Comparison of ENCODE assay signal across 1 cellular context in the genomic region with DNA sequence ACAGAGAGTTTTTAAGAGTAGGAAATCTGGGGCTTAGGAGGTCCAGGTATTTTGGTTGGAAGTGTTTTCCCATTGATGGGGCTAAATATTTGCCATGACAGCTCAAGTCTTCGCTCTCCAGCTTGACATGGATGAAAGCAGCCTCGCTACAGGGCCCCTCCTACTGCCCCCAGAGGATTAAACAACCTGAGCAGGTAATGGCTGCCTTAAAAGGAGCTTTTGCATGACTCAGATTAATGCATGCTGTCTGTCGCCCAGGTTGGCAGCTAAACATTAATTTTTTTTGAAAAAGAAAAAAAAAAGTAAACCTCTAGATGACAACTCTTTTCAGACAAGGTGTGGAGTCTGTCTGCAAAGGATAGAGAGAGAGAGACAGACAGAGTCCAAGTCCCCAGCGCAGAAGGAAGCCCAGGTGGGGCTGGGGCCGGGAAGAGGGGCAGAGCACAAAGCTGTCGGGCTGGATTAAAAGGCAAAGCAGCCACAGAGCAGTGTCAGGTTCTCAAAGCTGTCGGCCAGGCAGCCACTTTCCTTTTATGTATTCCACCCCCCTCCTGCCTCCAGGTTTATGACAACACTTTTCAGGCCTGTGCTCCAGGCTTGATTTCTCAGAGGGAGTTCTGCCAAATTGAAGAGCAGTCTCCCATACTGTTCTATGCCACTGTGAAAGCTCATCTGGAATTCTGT.
TF ChIP-seq lines count a peak whose summit lies in the region.

No MANE protein-coding gene starts in this region.

TF ChIP-seq in GM23338, 12 proteins besides CTCF, POLR2A, EP300 and RAD21 (continued from another document):
- TF ChIP-seq, protein P1, sequence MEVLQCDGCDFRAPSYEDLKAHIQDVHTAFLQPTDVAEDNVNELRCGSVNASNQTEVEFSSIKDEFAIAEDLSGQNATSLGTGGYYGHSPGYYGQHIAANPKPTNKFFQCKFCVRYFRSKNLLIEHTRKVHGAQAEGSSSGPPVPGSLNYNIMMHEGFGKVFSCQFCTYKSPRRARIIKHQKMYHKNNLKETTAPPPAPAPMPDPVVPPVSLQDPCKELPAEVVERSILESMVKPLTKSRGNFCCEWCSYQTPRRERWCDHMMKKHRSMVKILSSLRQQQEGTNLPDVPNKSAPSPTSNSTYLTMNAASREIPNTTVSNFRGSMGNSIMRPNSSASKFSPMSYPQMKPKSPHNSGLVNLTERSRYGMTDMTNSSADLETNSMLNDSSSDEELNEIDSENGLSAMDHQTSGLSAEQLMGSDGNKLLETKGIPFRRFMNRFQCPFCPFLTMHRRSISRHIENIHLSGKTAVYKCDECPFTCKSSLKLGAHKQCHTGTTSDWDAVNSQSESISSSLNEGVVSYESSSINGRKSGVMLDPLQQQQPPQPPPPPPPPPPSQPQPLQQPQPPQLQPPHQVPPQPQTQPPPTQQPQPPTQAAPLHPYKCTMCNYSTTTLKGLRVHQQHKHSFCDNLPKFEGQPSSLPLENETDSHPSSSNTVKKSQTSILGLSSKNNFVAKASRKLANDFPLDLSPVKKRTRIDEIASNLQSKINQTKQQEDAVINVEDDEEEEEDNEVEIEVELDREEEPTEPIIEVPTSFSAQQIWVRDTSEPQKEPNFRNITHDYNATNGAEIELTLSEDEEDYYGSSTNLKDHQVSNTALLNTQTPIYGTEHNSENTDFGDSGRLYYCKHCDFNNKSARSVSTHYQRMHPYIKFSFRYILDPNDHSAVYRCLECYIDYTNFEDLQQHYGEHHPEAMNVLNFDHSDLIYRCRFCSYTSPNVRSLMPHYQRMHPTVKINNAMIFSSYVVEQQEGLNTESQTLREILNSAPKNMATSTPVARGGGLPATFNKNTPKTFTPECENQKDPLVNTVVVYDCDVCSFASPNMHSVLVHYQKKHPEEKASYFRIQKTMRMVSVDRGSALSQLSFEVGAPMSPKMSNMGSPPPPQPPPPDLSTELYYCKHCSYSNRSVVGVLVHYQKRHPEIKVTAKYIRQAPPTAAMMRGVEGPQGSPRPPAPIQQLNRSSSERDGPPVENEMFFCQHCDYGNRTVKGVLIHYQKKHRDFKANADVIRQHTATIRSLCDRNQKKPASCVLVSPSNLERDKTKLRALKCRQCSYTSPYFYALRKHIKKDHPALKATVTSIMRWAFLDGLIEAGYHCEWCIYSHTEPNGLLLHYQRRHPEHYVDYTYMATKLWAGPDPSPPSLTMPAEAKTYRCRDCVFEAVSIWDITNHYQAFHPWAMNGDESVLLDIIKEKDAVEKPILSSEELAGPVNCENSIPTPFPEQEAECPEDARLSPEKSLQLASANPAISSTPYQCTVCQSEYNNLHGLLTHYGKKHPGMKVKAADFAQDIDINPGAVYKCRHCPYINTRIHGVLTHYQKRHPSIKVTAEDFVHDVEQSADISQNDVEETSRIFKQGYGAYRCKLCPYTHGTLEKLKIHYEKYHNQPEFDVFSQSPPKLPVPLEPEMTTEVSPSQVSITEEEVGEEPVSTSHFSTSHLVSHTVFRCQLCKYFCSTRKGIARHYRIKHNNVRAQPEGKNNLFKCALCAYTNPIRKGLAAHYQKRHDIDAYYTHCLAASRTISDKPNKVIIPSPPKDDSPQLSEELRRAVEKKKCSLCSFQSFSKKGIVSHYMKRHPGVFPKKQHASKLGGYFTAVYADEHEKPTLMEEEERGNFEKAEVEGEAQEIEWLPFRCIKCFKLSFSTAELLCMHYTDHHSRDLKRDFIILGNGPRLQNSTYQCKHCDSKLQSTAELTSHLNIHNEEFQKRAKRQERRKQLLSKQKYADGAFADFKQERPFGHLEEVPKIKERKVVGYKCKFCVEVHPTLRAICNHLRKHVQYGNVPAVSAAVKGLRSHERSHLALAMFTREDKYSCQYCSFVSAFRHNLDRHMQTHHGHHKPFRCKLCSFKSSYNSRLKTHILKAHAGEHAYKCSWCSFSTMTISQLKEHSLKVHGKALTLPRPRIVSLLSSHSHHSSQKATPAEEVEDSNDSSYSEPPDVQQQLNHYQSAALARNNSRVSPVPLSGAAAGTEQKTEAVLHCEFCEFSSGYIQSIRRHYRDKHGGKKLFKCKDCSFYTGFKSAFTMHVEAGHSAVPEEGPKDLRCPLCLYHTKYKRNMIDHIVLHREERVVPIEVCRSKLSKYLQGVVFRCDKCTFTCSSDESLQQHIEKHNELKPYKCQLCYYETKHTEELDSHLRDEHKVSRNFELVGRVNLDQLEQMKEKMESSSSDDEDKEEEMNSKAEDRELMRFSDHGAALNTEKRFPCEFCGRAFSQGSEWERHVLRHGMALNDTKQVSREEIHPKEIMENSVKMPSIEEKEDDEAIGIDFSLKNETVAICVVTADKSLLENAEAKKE (CRISPR knock-in tag; IDR thresholded peaks at IDR 0.05): no peak
- TF ChIP-seq, protein P2, sequence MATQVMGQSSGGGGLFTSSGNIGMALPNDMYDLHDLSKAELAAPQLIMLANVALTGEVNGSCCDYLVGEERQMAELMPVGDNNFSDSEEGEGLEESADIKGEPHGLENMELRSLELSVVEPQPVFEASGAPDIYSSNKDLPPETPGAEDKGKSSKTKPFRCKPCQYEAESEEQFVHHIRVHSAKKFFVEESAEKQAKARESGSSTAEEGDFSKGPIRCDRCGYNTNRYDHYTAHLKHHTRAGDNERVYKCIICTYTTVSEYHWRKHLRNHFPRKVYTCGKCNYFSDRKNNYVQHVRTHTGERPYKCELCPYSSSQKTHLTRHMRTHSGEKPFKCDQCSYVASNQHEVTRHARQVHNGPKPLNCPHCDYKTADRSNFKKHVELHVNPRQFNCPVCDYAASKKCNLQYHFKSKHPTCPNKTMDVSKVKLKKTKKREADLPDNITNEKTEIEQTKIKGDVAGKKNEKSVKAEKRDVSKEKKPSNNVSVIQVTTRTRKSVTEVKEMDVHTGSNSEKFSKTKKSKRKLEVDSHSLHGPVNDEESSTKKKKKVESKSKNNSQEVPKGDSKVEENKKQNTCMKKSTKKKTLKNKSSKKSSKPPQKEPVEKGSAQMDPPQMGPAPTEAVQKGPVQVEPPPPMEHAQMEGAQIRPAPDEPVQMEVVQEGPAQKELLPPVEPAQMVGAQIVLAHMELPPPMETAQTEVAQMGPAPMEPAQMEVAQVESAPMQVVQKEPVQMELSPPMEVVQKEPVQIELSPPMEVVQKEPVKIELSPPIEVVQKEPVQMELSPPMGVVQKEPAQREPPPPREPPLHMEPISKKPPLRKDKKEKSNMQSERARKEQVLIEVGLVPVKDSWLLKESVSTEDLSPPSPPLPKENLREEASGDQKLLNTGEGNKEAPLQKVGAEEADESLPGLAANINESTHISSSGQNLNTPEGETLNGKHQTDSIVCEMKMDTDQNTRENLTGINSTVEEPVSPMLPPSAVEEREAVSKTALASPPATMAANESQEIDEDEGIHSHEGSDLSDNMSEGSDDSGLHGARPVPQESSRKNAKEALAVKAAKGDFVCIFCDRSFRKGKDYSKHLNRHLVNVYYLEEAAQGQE (IDR thresholded peaks at IDR 0.05; ENCODE audit: unreplicated experiment): no peak
TF ChIP-seq in GM23338: peak in this region for 0.
